In genomic region chr20:43029161-43029560, GRCh38 we compare ENCODE assay signal across 18 cellular contexts.
A peak's percentile ranks its signal among the peaks of the same experiment; 100 is the strongest.
DNase-seq lines count a peak whose midpoint lies in the region; ATAC-seq and TF ChIP-seq lines count a peak whose summit lies in the region.
"Had no signal": no experiment of that assay in that cellular context is flagged by ENCODE, and none has a peak within 500 bp of the region (broad histone marks: within the 10 kb centered on the region; RNA-seq: fewer than 3 reads in every experiment).

No MANE protein-coding gene starts in this region.

- H3K27ac Mint-ChIP-seq in osteocyte (ENCODE audit: unreplicated experiment), result no peak overlapping the region
- H3K27ac Mint-ChIP-seq: B cell; CD4-positive, alpha-beta T cell; CD8-positive, alpha-beta T cell had no signal

- DNase-seq in right atrium auricular region (ENCODE audit: low spot score) (peak; percentile 43), Right ventricle myocardium inferior (ENCODE audit: missing footprints) (no peak), SJCRH30 (peak; percentile 64 to 68), osteocyte (ENCODE audit: extremely low spot score, unreplicated experiment) (peak; percentile 56), KG1 (lab: John Stamatoyannopoulos, UW) (no peak)
- DNase-seq: AML-193; Caco-2; Calu3; CD4-positive, alpha-beta T cell; CD8-positive, alpha-beta T cell; DMS79 treated with DMSO at 0.1 percent for 48 hours; GF-D8 had no signal

- H3K9me3 ChIP-seq in right atrium auricular region (no peaks in the 10 kb centered on the region), SJCRH30 (replicated peaks) (no peaks in the 10 kb centered on the region)
- H3K9me3 ChIP-seq: A549; BLaER1 treated with 17β-estradiol and CSF1 and Interleukin-3, amounts not matched to agents 10 nM and 100 nM; Caco-2 had no signal

- no peak for ATAC-seq in Right ventricle myocardium inferior
- ATAC-seq in GM18498 (IDR thresholded peaks at IDR 0.05; ENCODE audit: unreplicated experiment), result no peak
- ATAC-seq: A549; CD8-positive, alpha-beta T cell had no signal

- peaks cover 37% of the 10 kb centered on the region for H3K9me3 Mint-ChIP-seq in osteocyte (ENCODE audit: unreplicated experiment)
- H3K9me3 Mint-ChIP-seq: CD4-positive, alpha-beta T cell; CD8-positive, alpha-beta T cell had no signal

- H3K4me3 ChIP-seq in right atrium auricular region (no peak overlapping the region), SJCRH30 (no peak overlapping the region)
- H3K4me3 ChIP-seq: A549; BLaER1 treated with 17β-estradiol and CSF1 and Interleukin-3, amounts not matched to agents 10 nM and 100 nM had no signal

- H3K36me3 ChIP-seq in right atrium auricular region, result no peaks in the 10 kb centered on the region
- no peaks in the 10 kb centered on the region for H3K36me3 ChIP-seq in SJCRH30
- H3K36me3 ChIP-seq: BLaER1 treated with 17β-estradiol and CSF1 and Interleukin-3, amounts not matched to agents 10 nM and 100 nM had no signal

- intact Hi-C loops in Right ventricle myocardium inferior (cut with DNase I), result no loop called here

- H3K4me1 ChIP-seq in right atrium auricular region, result no peaks in the 10 kb centered on the region
- peaks cover 21% of the 10 kb centered on the region for H3K4me1 ChIP-seq in SJCRH30
- H3K4me1 ChIP-seq: A549; BLaER1 treated with 17β-estradiol and CSF1 and Interleukin-3, amounts not matched to agents 10 nM and 100 nM; Caco-2 had no signal

- H3K27ac ChIP-seq in right atrium auricular region (no peak overlapping the region), SJCRH30 (peak overlapping the region; percentile 59)
- H3K27ac ChIP-seq: 22Rv1; A549; BLaER1 treated with 17β-estradiol and CSF1 and Interleukin-3, amounts not matched to agents 10 nM and 100 nM; C4-2B had no signal

- no peaks in the 10 kb centered on the region for H3K4me1 Mint-ChIP-seq in osteocyte (ENCODE audit: unreplicated experiment)
- H3K4me1 Mint-ChIP-seq: B cell had no signal

- no peaks in the 10 kb centered on the region for H3K27me3 Mint-ChIP-seq in osteocyte (ENCODE audit: unreplicated experiment)
- H3K27me3 Mint-ChIP-seq: B cell; CD4-positive, alpha-beta T cell had no signal

- no peak overlapping the region for H3K4me3 Mint-ChIP-seq in osteocyte (ENCODE audit: unreplicated experiment)
- H3K4me3 Mint-ChIP-seq: B cell; CD4-positive, alpha-beta T cell; CD8-positive, alpha-beta T cell had no signal

- H3K36me3 Mint-ChIP-seq in osteocyte (ENCODE audit: unreplicated experiment), result no peaks in the 10 kb centered on the region
- H3K36me3 Mint-ChIP-seq: CD8-positive, alpha-beta T cell had no signal

- TF ChIP-seq CTCF in right atrium auricular region (IDR thresholded peaks at IDR 0.05) (no peak), osteocyte (IDR thresholded peaks at IDR 0.05) (no peak)

- H3K27me3 ChIP-seq in right atrium auricular region (no peaks in the 10 kb centered on the region), SJCRH30 (no peaks in the 10 kb centered on the region)
- H3K27me3 ChIP-seq: BLaER1 treated with 17β-estradiol and CSF1 and Interleukin-3, amounts not matched to agents 10 nM and 100 nM had no signal

Comparison
In these comparisons a context has a peak if more than half of its experiments do, and no peak if none do; other contexts are left out.
1. DNase-seq: peak in right atrium auricular region (single experiment), SJCRH30 (2 of 2) and osteocyte (single experiment); none in Right ventricle myocardium inferior (single experiment) and KG1 (single experiment).